In genomic region chr19:54081032-54081431, GRCh38 we compare ENCODE assay signal across 23 cellular contexts. TPM values are rescaled to one million over a fixed set of nuclear protein-coding genes. Genes with fewer than 3 reads are reported as not detected.
DNase-seq lines count a peak whose midpoint lies in the region; ATAC-seq, FAIRE-seq and TF ChIP-seq lines count a peak whose summit lies in the region.
"Had no signal": no experiment of that assay in that cellular context is flagged by ENCODE, and none has a peak within 500 bp of the region (broad histone marks: within the 10 kb centered on the region; RNA-seq: fewer than 3 reads in every experiment).

Gene TARM1, minus strand, starts transcription at chr19:54081365. Its CDS starts 25 bp downstream, at chr19:54081340.

- H2AFZ ChIP-seq in K562 (ENCODE audit: low read depth, low read length) = no peak within 1 kb of the TSS
- H2AFZ ChIP-seq in SK-N-SH (ENCODE audit: low read depth) = no peak within 1 kb of the TSS

- H3K9me1 ChIP-seq in K562 (ENCODE audit: control insufficient read depth, insufficient read depth, low read length) = no peaks in the 10 kb centered on the region

- no peak for ATAC-seq in K562
- ATAC-seq: GM12878 had no signal

- no peak for FAIRE-seq in K562 (lab: Jason Lieb, UNC)
- FAIRE-seq: A204.1, GM12878 had no signal

- intact Hi-C loops in K562 (cut with micrococcal nuclease) = no loop called here

- H3K4me1 ChIP-seq in HEK293 (ENCODE audit: control insufficient read depth, insufficient read depth, low read length) = no peaks in the 10 kb centered on the region
- no peaks in the 10 kb centered on the region for H3K4me1 ChIP-seq in K562 (replicated peaks in 1 of 2; ENCODE audit: control insufficient read depth in 2 of 2, insufficient read depth in 2 of 2, low read length in 2 of 2)
- no peaks in the 10 kb centered on the region for H3K4me1 ChIP-seq in liver (ENCODE audit: control insufficient read depth in 4 of 4, insufficient read depth in 4 of 4, low read length in 3 of 4)
- H3K4me1 ChIP-seq in SK-N-SH (ENCODE audit: control insufficient read depth in 1 of 2, insufficient read depth in 2 of 2, low read depth in 1 of 2, low read length in 1 of 2) = no peaks in the 10 kb centered on the region
- H3K4me1 ChIP-seq: BE2C, HAP-1 had no signal

- POLR2A ChIA-PET in HEK293 (lab: Yijun Ruan, JAX) (no interaction called here), K562 (lab: Yijun Ruan, JAX) (no interaction called here), SK-N-SH (lab: Yijun Ruan, JAX) (no interaction called here)

- 0% methylated on average over 7 of the region's 7 CpGs for WGBS in K562 (ENCODE audit: insufficient coverage, low coverage, missing lambda C conversion rate)
- WGBS in liver = 78% methylated on average over 7 of the region's 7 CpGs
- 2% methylated on average over 6 of the region's 7 CpGs for WGBS in SK-N-SH (ENCODE audit: low lambda C conversion rate)

- no peaks in the 10 kb centered on the region; the same call in 1 of the 2 replicates for H3K9me3 ChIP-seq in HEK293 (ENCODE audit: control insufficient read depth, insufficient read depth, low read depth, low read length)
- peaks cover 5% of the 10 kb centered on the region for H3K9me3 ChIP-seq in K562 (replicated peaks; ENCODE audit: control insufficient read depth, insufficient read depth, low read depth, low read length)
- peaks cover 5 to 8% (median 7%) of the 10 kb centered on the region in 4 donors for H3K9me3 ChIP-seq in liver (ENCODE audit: control insufficient read depth in 4 of 4, low read length in 3 of 4)
- H3K9me3 ChIP-seq in SK-N-SH = no peaks in the 10 kb centered on the region
- H3K9me3 ChIP-seq: HAP-1 had no signal

- H4K20me1 ChIP-seq in K562 (replicated peaks; ENCODE audit: control insufficient read depth, insufficient read depth, low read length) = no peaks in the 10 kb centered on the region
- no peaks in the 10 kb centered on the region for H4K20me1 ChIP-seq in SK-N-SH (ENCODE audit: insufficient read depth)

- no peak within 1 kb of the TSS for H3K27ac Mint-ChIP-seq in immature natural killer cell
- H3K27ac Mint-ChIP-seq: CD4-positive, CD25-positive, alpha-beta regulatory T cell; CD8-positive, alpha-beta memory T cell; HFFc6 had no signal

- H3K9ac ChIP-seq in K562 (ENCODE audit: insufficient read depth in 1 of 2, low read depth in 2 of 2, low read length in 2 of 2) = no peak within 1 kb of the TSS
- no peak within 1 kb of the TSS for H3K9ac ChIP-seq in liver (ENCODE audit: low read depth in 1 of 2, low read length in 2 of 2)
- no peak within 1 kb of the TSS for H3K9ac ChIP-seq in SK-N-SH

- H3K79me2 ChIP-seq in K562 (ENCODE audit: control insufficient read depth, insufficient read depth, low read length) (no peaks in the 10 kb centered on the region), SK-N-SH (ENCODE audit: insufficient read depth) (no peaks in the 10 kb centered on the region)

- in situ Hi-C loops in K562 (cut with MboI) = no loop called here

- TF ChIP-seq CTCF in HEK293 (tag by site-specific recombination; IDR thresholded peaks at IDR 0.05) (no peak), K562 (IDR thresholded peaks at IDR 0.05 in 2 of 3, conservative IDR thresholded peaks at IDR 0.05 in 1 of 3; ENCODE audit: insufficient read depth in 2 of 3, low read depth in 1 of 3, low read length in 3 of 3) (no peak), liver (IDR thresholded peaks at IDR 0.05; ENCODE audit: low read depth, low read length, missing input control) (no peak), SK-N-SH (IDR thresholded peaks at IDR 0.05) (no peak)

- no peaks in the 10 kb centered on the region for H3K4me1 Mint-ChIP-seq in immature natural killer cell
- H3K4me1 Mint-ChIP-seq: CD4-positive, CD25-positive, alpha-beta regulatory T cell had no signal

- no peaks in the 10 kb centered on the region for H3K9me2 ChIP-seq in SK-N-SH

- TF ChIP-seq POLR2A in K562 (conservative IDR thresholded peaks at IDR 0.05) = no peak

- no peak within 1 kb of the TSS for H3K4me3 Mint-ChIP-seq in immature natural killer cell
- H3K4me3 Mint-ChIP-seq: CD4-positive, CD25-positive, alpha-beta regulatory T cell; CD8-positive, alpha-beta memory T cell; HFFc6 had no signal

- H3K4me3 ChIP-seq in HEK293 (ENCODE audit: low read depth, low read length) (no peak within 1 kb of the TSS), K562 (no peak within 1 kb of the TSS), liver (ENCODE audit: low read depth in 1 of 3, low read length in 3 of 3) (peak within 1 kb of the TSS in 2 of 3 donors; percentile 18 to 30), SK-N-SH (ENCODE audit: low read depth in 2 of 2, low read length in 1 of 2) (no peak within 1 kb of the TSS)
- H3K4me3 ChIP-seq: GM12878, HAP-1 had no signal

- peaks cover 0 to 5% (median 2%) of the 10 kb centered on the region in 3 donors for H3K27me3 Mint-ChIP-seq in immature natural killer cell (ENCODE audit: low read depth in 3 of 3)
- H3K27me3 Mint-ChIP-seq: CD4-positive, CD25-positive, alpha-beta regulatory T cell had no signal

- BruUV-seq in K562 (replicated peaks; lab: Mats Ljungman, UMichigan) = no TSS peak

- no peak within 1 kb of the TSS for H3K4me2 ChIP-seq in K562 (ENCODE audit: insufficient read depth, low read length)
- H3K4me2 ChIP-seq in SK-N-SH = no peak within 1 kb of the TSS

- H3K27ac ChIP-seq in HEK293 (ENCODE audit: extremely low read depth, low read depth, low read length) (no peak within 1 kb of the TSS), K562 (ENCODE audit: extremely low read depth, low read depth, low read length) (no peak within 1 kb of the TSS), liver (ENCODE audit: low read depth in 1 of 2, low read length in 2 of 2) (no peak within 1 kb of the TSS), SK-N-SH (ENCODE audit: low read depth in 2 of 2, low read length in 1 of 2) (no peak within 1 kb of the TSS)

- peaks cover 0 to 4% (median 0%) of the 10 kb centered on the region in 6 donors for H3K9me3 Mint-ChIP-seq in immature natural killer cell

- no peak for TF ChIP-seq RAD21 in K562 (CRISPR knock-in tag; conservative IDR thresholded peaks at IDR 0.05 in 1 of 2, IDR thresholded peaks at IDR 0.05 in 1 of 2)
- TF ChIP-seq RAD21 in liver (IDR thresholded peaks at IDR 0.05) = no peak
- TF ChIP-seq RAD21 in SK-N-SH (IDR thresholded peaks at IDR 0.05; ENCODE audit: low read length) = no peak

- DNase-seq in K562 (ENCODE audit: extremely low read depth in 1 of 4, low spot score in 3 of 4) (no peak), HPDE6-E6E7 (ENCODE audit: extremely low spot score) (no peak), immature natural killer cell (no peak), SK-N-SH (no peak)
- DNase-seq in activated CD8-positive, alpha-beta memory T cell treated with anti-CD3 and anti-CD28 coated beads, Interleukin-2, amount 50 U/mL, for 4 hours = no peak
- DNase-seq: ACHN; BE2C; C1 segment of cervical spinal cord; CD4-positive, CD25-positive, alpha-beta regulatory T cell; CD8-positive, alpha-beta memory T cell; COR-L47; DMS 273 treated with DMSO at 0.1 percent for 48 hours; DMS53; DND-41; EL; HFFc6 had no signal

- H3K36me3 Mint-ChIP-seq in immature natural killer cell = no peaks in the 10 kb centered on the region
- H3K36me3 Mint-ChIP-seq: CD4-positive, CD25-positive, alpha-beta regulatory T cell had no signal

- H3K36me3 ChIP-seq in HEK293 (ENCODE audit: control insufficient read depth in 2 of 2, insufficient read depth in 1 of 2, low read length in 2 of 2) (no peaks in the 10 kb centered on the region), K562 (ENCODE audit: control insufficient read depth, insufficient read depth, low read length) (no peaks in the 10 kb centered on the region), liver (ENCODE audit: control insufficient read depth in 4 of 4, insufficient read depth in 3 of 4, low read depth in 1 of 4, low read length in 3 of 4) (no peaks in the 10 kb centered on the region), SK-N-SH (replicated peaks in 1 of 2; ENCODE audit: control insufficient read depth in 1 of 2, insufficient read depth in 2 of 2, low read length in 1 of 2) (no peaks in the 10 kb centered on the region)
- H3K36me3 ChIP-seq: BE2C, HAP-1 had no signal

- no peak for TF ChIP-seq EP300 in K562 (IDR thresholded peaks at IDR 0.05; ENCODE audit: low read length)
- TF ChIP-seq EP300 in SK-N-SH (IDR thresholded peaks at IDR 0.05; ENCODE audit: borderline replicate concordance in 1 of 2, low read depth in 1 of 2, low read length in 1 of 2) = no peak

- CTCF ChIA-PET in HEK293 (lab: Yijun Ruan, JAX) (no interaction called here), K562 (lab: Yijun Ruan, JAX; ENCODE audit: low intra/inter-chr PET ratio) (no interaction called here), SK-N-SH (lab: Yijun Ruan, JAX) (no interaction called here)

- H3F3A ChIP-seq in SK-N-SH (replicated peaks; ENCODE audit: insufficient read depth) = no peaks in the 10 kb centered on the region

- H3K27me3 ChIP-seq in K562 (ENCODE audit: control insufficient read depth in 2 of 2, insufficient read depth in 2 of 2, low read length in 2 of 2) = peaks cover 4 to 20% of the 10 kb centered on the region in 2 experiments; a peak in 4 of 5 replicates
- no peaks in the 10 kb centered on the region for H3K27me3 ChIP-seq in liver (ENCODE audit: control insufficient read depth in 4 of 4, insufficient read depth in 4 of 4, low read length in 3 of 4)
- peaks cover 36% of the 10 kb centered on the region; the same call in 1 of the 2 replicates for H3K27me3 ChIP-seq in SK-N-SH (ENCODE audit: insufficient read depth)
- H3K27me3 ChIP-seq: BE2C had no signal

TF ChIP-seq in SK-N-SH, 30 proteins besides CTCF, POLR2A, EP300 and RAD21 (continues in another document):
- TF ChIP-seq SMC3 (IDR thresholded peaks at IDR 0.05; ENCODE audit: low read depth, low read length) = no peak

RNA-seq across cellular contexts. Expression of gene TARM1, which starts in this region (rescaled TPM):
- total RNA-seq in K562 (2011; cell fraction: chromatin; rRNA removed; ENCODE audit: low replicate concordance) = not detected in 2 replicates
- not detected in 2 replicates for total RNA-seq in K562 (2011; cell fraction: nucleolus; rRNA removed)
- not detected in 2 replicates for total RNA-seq in K562 (2011; cell fraction: nucleoplasm; rRNA removed)
- not detected in 2 replicates for total RNA-seq in K562 (2014; rRNA removed)
- not detected in 2 replicates for total RNA-seq in K562 (2014; rRNA removed; fragmentation: Illumina TruSeq; extraction: Trizol)
- not detected in 2 replicates for total RNA-seq in K562 (2015; rRNA removed; fragmentation: Illumina TruSeq; extraction: Trizol)
- not detected in 2 replicates for total RNA-seq in K562 (2021)
- not detected in 2 replicates for polyA plus RNA-seq in K562 (2011; rRNA removed)
- polyA plus RNA-seq in K562 (2011; cell fraction: cytosol; rRNA removed) = not detected in 2 replicates
- not detected in 2 replicates for polyA plus RNA-seq in K562 (2011; cell fraction: nucleus; rRNA removed)
- not detected in 2 replicates for polyA plus RNA-seq in K562 (2012)
- not detected in 2 replicates for polyA plus RNA-seq in K562 (2014; fragmentation: Illumina TruSeq; extraction: Trizol)
- not detected for polyA plus RNA-seq in K562 (2014; fragmentation: Nextera tagmentation; extraction: Ambion mirVana)
- not detected in 2 replicates for polyA plus RNA-seq in K562 (2014; rRNA removed)
- not detected in 2 replicates for polyA minus RNA-seq in K562 (2011; rRNA and poly(A)+ RNA removed)
- not detected in 2 replicates for polyA minus RNA-seq in K562 (2011; cell fraction: cytosol; rRNA and poly(A)+ RNA removed)
- not detected in 2 replicates for polyA minus RNA-seq in K562 (2011; cell fraction: nucleus; rRNA and poly(A)+ RNA removed)
- total RNA-seq in liver = not detected
- not detected for polyA plus RNA-seq in liver
- polyA plus RNA-seq in immature natural killer cell = not detected
- polyA plus RNA-seq in SK-N-SH (2012; rRNA removed) = not detected in 2 replicates
- polyA plus RNA-seq in SK-N-SH (2012; cell fraction: cytosol; rRNA removed) = not detected in 2 replicates
- not detected in 2 replicates for polyA plus RNA-seq in SK-N-SH (2012; cell fraction: nucleus; rRNA removed)
- total RNA-seq: CD4-positive, CD25-positive, alpha-beta regulatory T cell; CD8-positive, alpha-beta memory T cell; G401; GM12878; H4; HFFc6 had no signal
- polyA plus RNA-seq: CD4-positive, CD25-positive, alpha-beta regulatory T cell; CD8-positive, alpha-beta memory T cell; GM12878 had no signal

Comparison
In these comparisons a context has a peak if more than half of its experiments do, and no peak if none do; other contexts are left out.
1. H3K4me3 ChIP-seq: peak in liver (2 of 3); none in HEK293 (single experiment), K562 (single experiment) and SK-N-SH (0 of 2).
2. Of the 44 proteins assayed by ChIP-seq in both K562 and HEK293: peak only in K562: none; only in HEK293: TRIM28; in both: none; in neither: 43.